In the genomic region with DNA sequence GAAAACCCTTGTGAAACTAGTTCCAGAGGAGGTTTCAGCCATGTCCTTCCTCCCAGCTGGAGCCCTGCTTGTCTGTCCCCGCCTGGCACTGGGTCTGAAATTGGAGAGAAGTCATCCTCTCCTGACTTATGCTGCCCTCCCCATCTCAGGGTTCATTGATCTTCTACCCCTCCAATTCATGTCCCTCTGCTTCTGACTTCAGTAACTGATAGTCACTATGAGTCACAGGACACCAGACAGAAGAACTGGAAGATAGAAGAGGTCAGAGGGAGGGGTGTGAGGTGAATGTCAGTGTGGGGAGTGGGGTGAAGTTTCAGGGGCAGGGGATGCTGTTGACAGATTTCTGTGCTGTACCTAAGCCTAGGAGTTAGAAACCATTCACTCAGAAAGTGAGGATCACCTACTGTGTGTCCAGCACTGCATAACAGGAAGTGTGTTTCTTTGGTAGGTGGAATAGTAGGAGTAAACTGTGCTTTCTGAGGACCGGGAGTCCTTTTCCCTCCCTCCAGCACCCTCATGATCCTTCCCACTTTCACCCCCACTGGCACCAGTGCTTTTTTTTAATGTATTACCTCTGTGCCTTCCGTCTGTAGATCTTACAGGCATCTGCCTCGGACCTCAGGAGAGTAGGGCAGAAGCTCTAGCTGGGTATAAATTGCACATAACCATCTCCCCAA, we compare ENCODE assay signal across 1 cellular context.
TF ChIP-seq lines count a peak whose summit lies in the region.

No MANE protein-coding gene starts in this region.

TF ChIP-seq in K562, 482 proteins besides CTCF, POLR2A, EP300 and RAD21 (continued from another document and continues in another):
- no peak for TF ChIP-seq POU5F1 (IDR thresholded peaks at IDR 0.05; ENCODE audit: borderline replicate concordance, low read depth, low read length, partially characterized antibody)
- no peak for TF ChIP-seq ZBTB1 (CRISPR knock-in tag; IDR thresholded peaks at IDR 0.05; ENCODE audit: borderline replicate concordance, low read depth)
- TF ChIP-seq ZFX (CRISPR knock-in tag; IDR thresholded peaks at IDR 0.05), result no peak
- TF ChIP-seq, protein P1, sequence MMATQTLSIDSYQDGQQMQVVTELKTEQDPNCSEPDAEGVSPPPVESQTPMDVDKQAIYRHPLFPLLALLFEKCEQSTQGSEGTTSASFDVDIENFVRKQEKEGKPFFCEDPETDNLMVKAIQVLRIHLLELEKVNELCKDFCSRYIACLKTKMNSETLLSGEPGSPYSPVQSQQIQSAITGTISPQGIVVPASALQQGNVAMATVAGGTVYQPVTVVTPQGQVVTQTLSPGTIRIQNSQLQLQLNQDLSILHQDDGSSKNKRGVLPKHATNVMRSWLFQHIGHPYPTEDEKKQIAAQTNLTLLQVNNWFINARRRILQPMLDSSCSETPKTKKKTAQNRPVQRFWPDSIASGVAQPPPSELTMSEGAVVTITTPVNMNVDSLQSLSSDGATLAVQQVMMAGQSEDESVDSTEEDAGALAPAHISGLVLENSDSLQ (IDR thresholded peaks at IDR 0.05), result peak; percentile 30
- TF ChIP-seq, protein P2, sequence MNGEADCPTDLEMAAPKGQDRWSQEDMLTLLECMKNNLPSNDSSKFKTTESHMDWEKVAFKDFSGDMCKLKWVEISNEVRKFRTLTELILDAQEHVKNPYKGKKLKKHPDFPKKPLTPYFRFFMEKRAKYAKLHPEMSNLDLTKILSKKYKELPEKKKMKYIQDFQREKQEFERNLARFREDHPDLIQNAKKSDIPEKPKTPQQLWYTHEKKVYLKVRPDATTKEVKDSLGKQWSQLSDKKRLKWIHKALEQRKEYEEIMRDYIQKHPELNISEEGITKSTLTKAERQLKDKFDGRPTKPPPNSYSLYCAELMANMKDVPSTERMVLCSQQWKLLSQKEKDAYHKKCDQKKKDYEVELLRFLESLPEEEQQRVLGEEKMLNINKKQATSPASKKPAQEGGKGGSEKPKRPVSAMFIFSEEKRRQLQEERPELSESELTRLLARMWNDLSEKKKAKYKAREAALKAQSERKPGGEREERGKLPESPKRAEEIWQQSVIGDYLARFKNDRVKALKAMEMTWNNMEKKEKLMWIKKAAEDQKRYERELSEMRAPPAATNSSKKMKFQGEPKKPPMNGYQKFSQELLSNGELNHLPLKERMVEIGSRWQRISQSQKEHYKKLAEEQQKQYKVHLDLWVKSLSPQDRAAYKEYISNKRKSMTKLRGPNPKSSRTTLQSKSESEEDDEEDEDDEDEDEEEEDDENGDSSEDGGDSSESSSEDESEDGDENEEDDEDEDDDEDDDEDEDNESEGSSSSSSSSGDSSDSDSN (IDR thresholded peaks at IDR 0.05; ENCODE audit: borderline replicate concordance in 1 of 2, low read depth in 2 of 2, low read length in 2 of 2), result no peak
- no peak for TF ChIP-seq ZNF77 (CRISPR knock-in tag; IDR thresholded peaks at IDR 0.05)
- peak; percentile 88 for TF ChIP-seq CBFA2T3 (IDR thresholded peaks at IDR 0.05)
- TF ChIP-seq BACH1 (tag; IDR thresholded peaks at IDR 0.05), result no peak
- TF ChIP-seq ZNF668 (CRISPR knock-in tag; IDR thresholded peaks at IDR 0.05), result no peak
- no peak for TF ChIP-seq ZNF143 (CRISPR knock-in tag; IDR thresholded peaks at IDR 0.05)
- TF ChIP-seq, protein P3, sequence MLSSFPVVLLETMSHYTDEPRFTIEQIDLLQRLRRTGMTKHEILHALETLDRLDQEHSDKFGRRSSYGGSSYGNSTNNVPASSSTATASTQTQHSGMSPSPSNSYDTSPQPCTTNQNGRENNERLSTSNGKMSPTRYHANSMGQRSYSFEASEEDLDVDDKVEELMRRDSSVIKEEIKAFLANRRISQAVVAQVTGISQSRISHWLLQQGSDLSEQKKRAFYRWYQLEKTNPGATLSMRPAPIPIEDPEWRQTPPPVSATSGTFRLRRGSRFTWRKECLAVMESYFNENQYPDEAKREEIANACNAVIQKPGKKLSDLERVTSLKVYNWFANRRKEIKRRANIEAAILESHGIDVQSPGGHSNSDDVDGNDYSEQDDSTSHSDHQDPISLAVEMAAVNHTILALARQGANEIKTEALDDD (IDR thresholded peaks at IDR 0.05), result peak; percentile 66; the same call in 1 of the 2 replicates
- peak; percentile 19; the same call in 1 of the 2 replicates for TF ChIP-seq NR2C2 (CRISPR knock-in tag; IDR thresholded peaks at IDR 0.05)
- TF ChIP-seq NR2C2 (tag; IDR thresholded peaks at IDR 0.05), result no peak; the same call in 1 of the 2 replicates
- TF ChIP-seq, protein P4, sequence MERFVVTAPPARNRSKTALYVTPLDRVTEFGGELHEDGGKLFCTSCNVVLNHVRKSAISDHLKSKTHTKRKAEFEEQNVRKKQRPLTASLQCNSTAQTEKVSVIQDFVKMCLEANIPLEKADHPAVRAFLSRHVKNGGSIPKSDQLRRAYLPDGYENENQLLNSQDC (CRISPR knock-in tag; IDR thresholded peaks at IDR 0.05), result 0 out of 2 replicates have a peak, but pooled peaks have one; percentile 11
- TF ChIP-seq ZNF584 (CRISPR knock-in tag; IDR thresholded peaks at IDR 0.05; ENCODE audit: low read depth), result 0 out of 2 replicates have a peak, but pooled peaks have one; percentile 39
- TF ChIP-seq, protein P5, sequence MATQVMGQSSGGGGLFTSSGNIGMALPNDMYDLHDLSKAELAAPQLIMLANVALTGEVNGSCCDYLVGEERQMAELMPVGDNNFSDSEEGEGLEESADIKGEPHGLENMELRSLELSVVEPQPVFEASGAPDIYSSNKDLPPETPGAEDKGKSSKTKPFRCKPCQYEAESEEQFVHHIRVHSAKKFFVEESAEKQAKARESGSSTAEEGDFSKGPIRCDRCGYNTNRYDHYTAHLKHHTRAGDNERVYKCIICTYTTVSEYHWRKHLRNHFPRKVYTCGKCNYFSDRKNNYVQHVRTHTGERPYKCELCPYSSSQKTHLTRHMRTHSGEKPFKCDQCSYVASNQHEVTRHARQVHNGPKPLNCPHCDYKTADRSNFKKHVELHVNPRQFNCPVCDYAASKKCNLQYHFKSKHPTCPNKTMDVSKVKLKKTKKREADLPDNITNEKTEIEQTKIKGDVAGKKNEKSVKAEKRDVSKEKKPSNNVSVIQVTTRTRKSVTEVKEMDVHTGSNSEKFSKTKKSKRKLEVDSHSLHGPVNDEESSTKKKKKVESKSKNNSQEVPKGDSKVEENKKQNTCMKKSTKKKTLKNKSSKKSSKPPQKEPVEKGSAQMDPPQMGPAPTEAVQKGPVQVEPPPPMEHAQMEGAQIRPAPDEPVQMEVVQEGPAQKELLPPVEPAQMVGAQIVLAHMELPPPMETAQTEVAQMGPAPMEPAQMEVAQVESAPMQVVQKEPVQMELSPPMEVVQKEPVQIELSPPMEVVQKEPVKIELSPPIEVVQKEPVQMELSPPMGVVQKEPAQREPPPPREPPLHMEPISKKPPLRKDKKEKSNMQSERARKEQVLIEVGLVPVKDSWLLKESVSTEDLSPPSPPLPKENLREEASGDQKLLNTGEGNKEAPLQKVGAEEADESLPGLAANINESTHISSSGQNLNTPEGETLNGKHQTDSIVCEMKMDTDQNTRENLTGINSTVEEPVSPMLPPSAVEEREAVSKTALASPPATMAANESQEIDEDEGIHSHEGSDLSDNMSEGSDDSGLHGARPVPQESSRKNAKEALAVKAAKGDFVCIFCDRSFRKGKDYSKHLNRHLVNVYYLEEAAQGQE (CRISPR knock-in tag; IDR thresholded peaks at IDR 0.05; ENCODE audit: low read depth), result no peak
- TF ChIP-seq ZKSCAN1 (IDR thresholded peaks at IDR 0.05; ENCODE audit: low read depth, low read length), result peak; percentile 97
- TF ChIP-seq ERF (CRISPR knock-in tag; IDR thresholded peaks at IDR 0.05), result no peak
- TF ChIP-seq, protein P6, sequence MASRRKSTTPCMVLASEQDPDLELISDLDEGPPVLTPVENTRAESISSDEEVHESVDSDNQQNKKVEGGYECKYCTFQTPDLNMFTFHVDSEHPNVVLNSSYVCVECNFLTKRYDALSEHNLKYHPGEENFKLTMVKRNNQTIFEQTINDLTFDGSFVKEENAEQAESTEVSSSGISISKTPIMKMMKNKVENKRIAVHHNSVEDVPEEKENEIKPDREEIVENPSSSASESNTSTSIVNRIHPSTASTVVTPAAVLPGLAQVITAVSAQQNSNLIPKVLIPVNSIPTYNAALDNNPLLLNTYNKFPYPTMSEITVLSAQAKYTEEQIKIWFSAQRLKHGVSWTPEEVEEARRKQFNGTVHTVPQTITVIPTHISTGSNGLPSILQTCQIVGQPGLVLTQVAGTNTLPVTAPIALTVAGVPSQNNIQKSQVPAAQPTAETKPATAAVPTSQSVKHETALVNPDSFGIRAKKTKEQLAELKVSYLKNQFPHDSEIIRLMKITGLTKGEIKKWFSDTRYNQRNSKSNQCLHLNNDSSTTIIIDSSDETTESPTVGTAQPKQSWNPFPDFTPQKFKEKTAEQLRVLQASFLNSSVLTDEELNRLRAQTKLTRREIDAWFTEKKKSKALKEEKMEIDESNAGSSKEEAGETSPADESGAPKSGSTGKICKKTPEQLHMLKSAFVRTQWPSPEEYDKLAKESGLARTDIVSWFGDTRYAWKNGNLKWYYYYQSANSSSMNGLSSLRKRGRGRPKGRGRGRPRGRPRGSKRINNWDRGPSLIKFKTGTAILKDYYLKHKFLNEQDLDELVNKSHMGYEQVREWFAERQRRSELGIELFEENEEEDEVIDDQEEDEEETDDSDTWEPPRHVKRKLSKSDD (conservative IDR thresholded peaks at IDR 0.05; ENCODE audit: low read length), result no peak
- no peak for TF ChIP-seq RFX7 (CRISPR knock-in tag; IDR thresholded peaks at IDR 0.05)
- no peak for TF ChIP-seq SIN3A (IDR thresholded peaks at IDR 0.05; ENCODE audit: borderline replicate concordance in 2 of 2, control insufficient read depth in 1 of 2, low read depth in 2 of 2, low read length in 2 of 2)
- TF ChIP-seq, protein P7, sequence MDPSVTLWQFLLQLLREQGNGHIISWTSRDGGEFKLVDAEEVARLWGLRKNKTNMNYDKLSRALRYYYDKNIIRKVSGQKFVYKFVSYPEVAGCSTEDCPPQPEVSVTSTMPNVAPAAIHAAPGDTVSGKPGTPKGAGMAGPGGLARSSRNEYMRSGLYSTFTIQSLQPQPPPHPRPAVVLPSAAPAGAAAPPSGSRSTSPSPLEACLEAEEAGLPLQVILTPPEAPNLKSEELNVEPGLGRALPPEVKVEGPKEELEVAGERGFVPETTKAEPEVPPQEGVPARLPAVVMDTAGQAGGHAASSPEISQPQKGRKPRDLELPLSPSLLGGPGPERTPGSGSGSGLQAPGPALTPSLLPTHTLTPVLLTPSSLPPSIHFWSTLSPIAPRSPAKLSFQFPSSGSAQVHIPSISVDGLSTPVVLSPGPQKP (CRISPR knock-in tag; IDR thresholded peaks at IDR 0.05), result no peak
- peak; percentile 96 for TF ChIP-seq FOSL1 (tag; conservative IDR thresholded peaks at IDR 0.05)
- 0 out of 4 replicates have a peak, but pooled peaks of 1 of the 2 experiments have one; percentile 11 for TF ChIP-seq NRF1 (conservative IDR thresholded peaks at IDR 0.05 in 1 of 2, IDR thresholded peaks at IDR 0.05 in 1 of 2)
- TF ChIP-seq HCFC1 (IDR thresholded peaks at IDR 0.05; ENCODE audit: low read depth, low read length), result no peak
- TF ChIP-seq SIRT6 (IDR thresholded peaks at IDR 0.05; ENCODE audit: low read depth, low read length), result no peak
- peak; percentile 89 for TF ChIP-seq ARID1B (IDR thresholded peaks at IDR 0.05)
- no peak for TF ChIP-seq FOXK1 (CRISPR knock-in tag; IDR thresholded peaks at IDR 0.05; ENCODE audit: borderline replicate concordance)
- TF ChIP-seq TEAD4 (IDR thresholded peaks at IDR 0.05; ENCODE audit: low read length), result peak; percentile 53
- no peak for TF ChIP-seq TEAD4 (CRISPR knock-in tag; IDR thresholded peaks at IDR 0.05; ENCODE audit: borderline replicate concordance)
- TF ChIP-seq, protein P8, sequence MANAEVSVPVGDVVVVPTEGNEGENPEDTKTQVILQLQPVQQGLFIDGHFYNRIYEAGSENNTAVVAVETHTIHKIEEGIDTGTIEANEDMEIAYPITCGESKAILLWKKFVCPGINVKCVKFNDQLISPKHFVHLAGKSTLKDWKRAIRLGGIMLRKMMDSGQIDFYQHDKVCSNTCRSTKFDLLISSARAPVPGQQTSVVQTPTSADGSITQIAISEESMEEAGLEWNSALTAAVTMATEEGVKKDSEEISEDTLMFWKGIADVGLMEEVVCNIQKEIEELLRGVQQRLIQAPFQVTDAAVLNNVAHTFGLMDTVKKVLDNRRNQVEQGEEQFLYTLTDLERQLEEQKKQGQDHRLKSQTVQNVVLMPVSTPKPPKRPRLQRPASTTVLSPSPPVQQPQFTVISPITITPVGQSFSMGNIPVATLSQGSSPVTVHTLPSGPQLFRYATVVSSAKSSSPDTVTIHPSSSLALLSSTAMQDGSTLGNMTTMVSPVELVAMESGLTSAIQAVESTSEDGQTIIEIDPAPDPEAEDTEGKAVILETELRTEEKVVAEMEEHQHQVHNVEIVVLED (CRISPR knock-in tag; IDR thresholded peaks at IDR 0.05), result no peak
- TF ChIP-seq, protein P9, sequence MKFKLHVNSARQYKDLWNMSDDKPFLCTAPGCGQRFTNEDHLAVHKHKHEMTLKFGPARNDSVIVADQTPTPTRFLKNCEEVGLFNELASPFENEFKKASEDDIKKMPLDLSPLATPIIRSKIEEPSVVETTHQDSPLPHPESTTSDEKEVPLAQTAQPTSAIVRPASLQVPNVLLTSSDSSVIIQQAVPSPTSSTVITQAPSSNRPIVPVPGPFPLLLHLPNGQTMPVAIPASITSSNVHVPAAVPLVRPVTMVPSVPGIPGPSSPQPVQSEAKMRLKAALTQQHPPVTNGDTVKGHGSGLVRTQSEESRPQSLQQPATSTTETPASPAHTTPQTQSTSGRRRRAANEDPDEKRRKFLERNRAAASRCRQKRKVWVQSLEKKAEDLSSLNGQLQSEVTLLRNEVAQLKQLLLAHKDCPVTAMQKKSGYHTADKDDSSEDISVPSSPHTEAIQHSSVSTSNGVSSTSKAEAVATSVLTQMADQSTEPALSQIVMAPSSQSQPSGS (CRISPR knock-in tag; IDR thresholded peaks at IDR 0.05), result no peak
- TF ChIP-seq XRCC4 (IDR thresholded peaks at IDR 0.05; ENCODE audit: extremely low read depth, insufficient read depth, insufficient read length), result no peak
- peak; percentile 53 to 57; a peak in 2 of 4 replicates for TF ChIP-seq KDM1A (IDR thresholded peaks at IDR 0.05)
- no peak; the same call in 1 of the 2 replicates for TF ChIP-seq TAL1 (IDR thresholded peaks at IDR 0.05)
- TF ChIP-seq MYNN (IDR thresholded peaks at IDR 0.05), result 0 out of 2 replicates have a peak, but pooled peaks have one; percentile 16
- TF ChIP-seq MYNN (CRISPR knock-in tag; IDR thresholded peaks at IDR 0.05), result no peak
- TF ChIP-seq NR2C1 (IDR thresholded peaks at IDR 0.05), result peak; percentile 64
- TF ChIP-seq NR2C1 (tag; IDR thresholded peaks at IDR 0.05), result peak; percentile 86
- no peak for TF ChIP-seq MCM5 (IDR thresholded peaks at IDR 0.05; ENCODE audit: low read depth)
